Comparison of ENCODE assay signal across 9 cellular contexts in the genomic region with DNA sequence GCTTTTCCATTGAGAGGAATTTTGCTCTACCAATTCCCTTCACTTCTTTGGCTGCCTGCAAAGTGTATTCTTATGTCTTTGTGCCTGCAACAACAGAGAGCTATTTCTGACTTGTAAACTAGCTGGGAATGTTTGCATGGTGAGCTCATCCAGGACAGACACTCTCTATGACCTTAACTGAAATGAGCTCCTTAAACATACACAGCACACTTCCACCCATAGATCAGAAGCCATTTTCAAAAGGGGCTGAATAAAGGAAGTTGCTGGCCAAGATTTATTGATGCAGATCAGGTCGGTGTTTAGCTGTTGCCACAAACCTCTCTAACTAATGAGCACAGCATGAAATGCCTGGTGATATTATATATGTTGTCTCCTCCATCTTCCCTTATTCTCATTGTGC.
A peak's percentile ranks its signal among the peaks of the same experiment; 100 is the strongest.
DNase-seq lines count a peak whose midpoint lies in the region; ATAC-seq and TF ChIP-seq lines count a peak whose summit lies in the region.
"Had no signal": no experiment of that assay in that cellular context is flagged by ENCODE, and none has a peak within 500 bp of the region (broad histone marks: within the 10 kb centered on the region; RNA-seq: fewer than 3 reads in every experiment).

No MANE protein-coding gene starts in this region.

- no peaks in the 10 kb centered on the region for H3K9me3 Mint-ChIP-seq in activated CD4-positive, alpha-beta memory T cell treated with anti-CD3 and anti-CD28 coated beads, Interleukin-2, amount 10 ng/mL, durations not matched to agents 7 days and 5 days
- H3K9me3 Mint-ChIP-seq: effector memory CD8-positive, alpha-beta T cell had no signal

- no peak overlapping the region for H3K27ac Mint-ChIP-seq in activated CD4-positive, alpha-beta memory T cell treated with anti-CD3 and anti-CD28 coated beads, Interleukin-2, amount 10 ng/mL, durations not matched to agents 7 days and 5 days

- ATAC-seq in SK-N-SH treated with all-trans-retinoic acid at 6 μM for 48 hours (peak; percentile 97), Right ventricle myocardium superior (ENCODE audit: poor library complexity) (peak; percentile 96), GM18867 (IDR thresholded peaks at IDR 0.05; ENCODE audit: unreplicated experiment) (no peak)
- ATAC-seq: effector memory CD8-positive, alpha-beta T cell had no signal

- intact Hi-C loops in Right ventricle myocardium superior (cut with DNase I), result no loop called here

- peaks cover 17% of the 10 kb centered on the region for H3K4me1 Mint-ChIP-seq in activated CD4-positive, alpha-beta memory T cell treated with anti-CD3 and anti-CD28 coated beads, Interleukin-2, amount 10 ng/mL, durations not matched to agents 7 days and 5 days

- CTCF ChIA-PET in activated CD4-positive, alpha-beta memory T cell treated with anti-CD3 and anti-CD28 coated beads, Interleukin-2, amount 10 ng/mL, durations not matched to agents 7 days and 5 days (lab: Charles Lee), result no interaction called here

- POLR2A ChIA-PET in activated CD4-positive, alpha-beta memory T cell treated with anti-CD3 and anti-CD28 coated beads, Interleukin-2, amount 10 ng/mL, durations not matched to agents 7 days and 5 days (lab: Charles Lee), result no interaction called here

- H3K4me3 Mint-ChIP-seq in activated CD4-positive, alpha-beta memory T cell treated with anti-CD3 and anti-CD28 coated beads, Interleukin-2, amount 10 ng/mL, durations not matched to agents 7 days and 5 days, result no peak overlapping the region
- H3K4me3 Mint-ChIP-seq: effector memory CD8-positive, alpha-beta T cell had no signal

- DNase-seq in GM04504 (ENCODE audit: low read depth), result peak; percentile 59
- no peak for DNase-seq in Right ventricle myocardium superior
- DNase-seq in pulmonary artery endothelial cell (ENCODE audit: low read depth, low spot score), result peak; percentile 66
- DNase-seq in NK-92 treated with Interleukin-12 subunit alpha and Interleukin-12 subunit beta, amount 100 ng/mL, for 24 hours (lab: John Stamatoyannopoulos, UW), result no peak
- DNase-seq in MV-4-11 (lab: John Stamatoyannopoulos, UW), result no peak
- DNase-seq in activated CD4-positive, alpha-beta memory T cell treated with anti-CD3 and anti-CD28 coated beads, Interleukin-2, amount 10 ng/mL, durations not matched to agents 7 days and 5 days, result no peak
- DNase-seq: effector memory CD8-positive, alpha-beta T cell had no signal

- H3K36me3 Mint-ChIP-seq in activated CD4-positive, alpha-beta memory T cell treated with anti-CD3 and anti-CD28 coated beads, Interleukin-2, amount 10 ng/mL, durations not matched to agents 7 days and 5 days (ENCODE audit: low read depth), result no peaks in the 10 kb centered on the region

- no peaks in the 10 kb centered on the region for H3K27me3 Mint-ChIP-seq in activated CD4-positive, alpha-beta memory T cell treated with anti-CD3 and anti-CD28 coated beads, Interleukin-2, amount 10 ng/mL, durations not matched to agents 7 days and 5 days
- H3K27me3 Mint-ChIP-seq: effector memory CD8-positive, alpha-beta T cell had no signal

TF ChIP-seq in SK-N-SH treated with all-trans-retinoic acid at 6 μM for 48 hours, 23 proteins besides CTCF, POLR2A, EP300 and RAD21:
- TF ChIP-seq ZNF8 (CRISPR knock-in tag; IDR thresholded peaks at IDR 0.05) (no peak), GLIS3 (CRISPR knock-in tag; IDR thresholded peaks at IDR 0.05) (no peak), ZFP3 (CRISPR knock-in tag; IDR thresholded peaks at IDR 0.05) (no peak), ZC3H10 (CRISPR knock-in tag; IDR thresholded peaks at IDR 0.05) (no peak), TOX (CRISPR knock-in tag; IDR thresholded peaks at IDR 0.05; ENCODE audit: borderline replicate concordance) (no peak), BACH2 (CRISPR knock-in tag; IDR thresholded peaks at IDR 0.05; ENCODE audit: borderline replicate concordance) (no peak), CSDC2 (CRISPR knock-in tag; IDR thresholded peaks at IDR 0.05) (no peak), ARNTL (CRISPR knock-in tag; IDR thresholded peaks at IDR 0.05; ENCODE audit: borderline replicate concordance, low read depth) (no peak), ZNF565 (CRISPR knock-in tag; conservative IDR thresholded peaks at IDR 0.05; ENCODE audit: low read depth) (no peak), PPARA (CRISPR knock-in tag; IDR thresholded peaks at IDR 0.05; ENCODE audit: borderline replicate concordance) (no peak), SNAI2 (CRISPR knock-in tag; IDR thresholded peaks at IDR 0.05) (no peak), ZFP30 (CRISPR knock-in tag; IDR thresholded peaks at IDR 0.05) (no peak)
- TF ChIP-seq, protein P1, sequence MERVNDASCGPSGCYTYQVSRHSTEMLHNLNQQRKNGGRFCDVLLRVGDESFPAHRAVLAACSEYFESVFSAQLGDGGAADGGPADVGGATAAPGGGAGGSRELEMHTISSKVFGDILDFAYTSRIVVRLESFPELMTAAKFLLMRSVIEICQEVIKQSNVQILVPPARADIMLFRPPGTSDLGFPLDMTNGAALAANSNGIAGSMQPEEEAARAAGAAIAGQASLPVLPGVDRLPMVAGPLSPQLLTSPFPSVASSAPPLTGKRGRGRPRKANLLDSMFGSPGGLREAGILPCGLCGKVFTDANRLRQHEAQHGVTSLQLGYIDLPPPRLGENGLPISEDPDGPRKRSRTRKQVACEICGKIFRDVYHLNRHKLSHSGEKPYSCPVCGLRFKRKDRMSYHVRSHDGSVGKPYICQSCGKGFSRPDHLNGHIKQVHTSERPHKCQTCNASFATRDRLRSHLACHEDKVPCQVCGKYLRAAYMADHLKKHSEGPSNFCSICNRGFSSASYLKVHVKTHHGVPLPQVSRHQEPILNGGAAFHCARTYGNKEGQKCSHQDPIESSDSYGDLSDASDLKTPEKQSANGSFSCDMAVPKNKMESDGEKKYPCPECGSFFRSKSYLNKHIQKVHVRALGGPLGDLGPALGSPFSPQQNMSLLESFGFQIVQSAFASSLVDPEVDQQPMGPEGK (CRISPR knock-in tag; IDR thresholded peaks at IDR 0.05; ENCODE audit: borderline replicate concordance), result no peak
- TF ChIP-seq, protein P2, sequence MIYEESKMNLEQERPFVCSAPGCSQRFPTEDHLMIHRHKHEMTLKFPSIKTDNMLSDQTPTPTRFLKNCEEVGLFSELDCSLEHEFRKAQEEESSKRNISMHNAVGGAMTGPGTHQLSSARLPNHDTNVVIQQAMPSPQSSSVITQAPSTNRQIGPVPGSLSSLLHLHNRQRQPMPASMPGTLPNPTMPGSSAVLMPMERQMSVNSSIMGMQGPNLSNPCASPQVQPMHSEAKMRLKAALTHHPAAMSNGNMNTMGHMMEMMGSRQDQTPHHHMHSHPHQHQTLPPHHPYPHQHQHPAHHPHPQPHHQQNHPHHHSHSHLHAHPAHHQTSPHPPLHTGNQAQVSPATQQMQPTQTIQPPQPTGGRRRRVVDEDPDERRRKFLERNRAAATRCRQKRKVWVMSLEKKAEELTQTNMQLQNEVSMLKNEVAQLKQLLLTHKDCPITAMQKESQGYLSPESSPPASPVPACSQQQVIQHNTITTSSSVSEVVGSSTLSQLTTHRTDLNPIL (CRISPR knock-in tag; IDR thresholded peaks at IDR 0.05; ENCODE audit: low read depth), result no peak
- TF ChIP-seq, protein P3, sequence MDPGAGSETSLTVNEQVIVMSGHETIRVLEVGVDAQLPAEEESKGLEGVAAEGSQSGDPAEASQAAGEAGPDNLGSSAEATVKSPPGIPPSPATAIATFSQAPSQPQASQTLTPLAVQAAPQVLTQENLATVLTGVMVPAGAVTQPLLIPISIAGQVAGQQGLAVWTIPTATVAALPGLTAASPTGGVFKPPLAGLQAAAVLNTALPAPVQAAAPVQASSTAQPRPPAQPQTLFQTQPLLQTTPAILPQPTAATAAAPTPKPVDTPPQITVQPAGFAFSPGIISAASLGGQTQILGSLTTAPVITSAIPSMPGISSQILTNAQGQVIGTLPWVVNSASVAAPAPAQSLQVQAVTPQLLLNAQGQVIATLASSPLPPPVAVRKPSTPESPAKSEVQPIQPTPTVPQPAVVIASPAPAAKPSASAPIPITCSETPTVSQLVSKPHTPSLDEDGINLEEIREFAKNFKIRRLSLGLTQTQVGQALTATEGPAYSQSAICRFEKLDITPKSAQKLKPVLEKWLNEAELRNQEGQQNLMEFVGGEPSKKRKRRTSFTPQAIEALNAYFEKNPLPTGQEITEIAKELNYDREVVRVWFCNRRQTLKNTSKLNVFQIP (CRISPR knock-in tag; IDR thresholded peaks at IDR 0.05; ENCODE audit: borderline replicate concordance, low read depth), result no peak

Comparison
In these comparisons a context has a peak if more than half of its experiments do, and no peak if none do; other contexts are left out.
1. DNase-seq: peak in GM04504 (single experiment) and pulmonary artery endothelial cell (single experiment); none in Right ventricle myocardium superior (single experiment), NK-92 treated with Interleukin-12 subunit alpha and Interleukin-12 subunit beta, amount 100 ng/mL, for 24 hours (single experiment), MV-4-11 (single experiment) and activated CD4-positive, alpha-beta memory T cell treated with anti-CD3 and anti-CD28 coated beads, Interleukin-2, amount 10 ng/mL, durations not matched to agents 7 days and 5 days (single experiment).